In the genomic region with DNA sequence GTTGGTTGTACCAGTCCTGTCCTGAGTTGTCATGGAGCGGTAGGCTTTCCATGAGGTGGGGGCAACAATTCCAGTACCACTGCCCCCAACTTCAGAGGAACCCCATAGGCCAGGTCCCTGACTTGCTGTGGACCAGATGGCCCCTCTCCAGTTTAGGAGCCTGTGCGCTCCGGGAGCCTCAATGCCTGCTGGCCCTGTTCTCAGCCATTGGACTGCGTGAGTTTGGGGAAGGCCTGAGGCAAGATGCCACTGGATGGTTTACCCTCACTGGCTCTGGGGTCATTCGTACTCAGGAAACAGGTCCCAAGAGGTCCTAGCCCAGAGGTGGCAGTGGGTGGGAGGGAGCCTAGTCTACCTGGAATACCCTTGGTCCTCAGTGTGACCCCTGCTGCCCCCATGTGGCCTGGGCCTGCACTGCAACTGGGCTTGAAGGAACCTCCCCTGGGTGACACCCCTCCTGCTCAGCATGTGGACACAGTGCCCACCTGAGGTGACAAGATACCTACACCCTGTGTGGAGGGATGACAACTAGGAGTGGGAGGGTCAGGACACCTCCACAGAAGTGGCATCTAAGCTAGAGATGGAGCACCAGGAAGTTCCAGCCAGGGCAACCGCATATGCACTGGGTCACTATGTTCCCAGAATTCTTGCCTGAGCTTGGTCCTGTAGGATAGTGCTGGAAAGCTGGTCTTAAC, we compare ENCODE assay signal across 1 cellular context.
TF ChIP-seq lines count a peak whose summit lies in the region.

No MANE protein-coding gene starts in this region.

TF ChIP-seq in HCT116, 20 proteins besides CTCF, POLR2A, EP300 and RAD21:
- TF ChIP-seq SP1 (IDR thresholded peaks at IDR 0.05; ENCODE audit: low read depth): no peak
- peak; percentile 42 for TF ChIP-seq POLR2AphosphoS5 (IDR thresholded peaks at IDR 0.05; ENCODE audit: low read depth, low read length)
